ENCODE assay signal across 9 cellular contexts in the genomic region with DNA sequence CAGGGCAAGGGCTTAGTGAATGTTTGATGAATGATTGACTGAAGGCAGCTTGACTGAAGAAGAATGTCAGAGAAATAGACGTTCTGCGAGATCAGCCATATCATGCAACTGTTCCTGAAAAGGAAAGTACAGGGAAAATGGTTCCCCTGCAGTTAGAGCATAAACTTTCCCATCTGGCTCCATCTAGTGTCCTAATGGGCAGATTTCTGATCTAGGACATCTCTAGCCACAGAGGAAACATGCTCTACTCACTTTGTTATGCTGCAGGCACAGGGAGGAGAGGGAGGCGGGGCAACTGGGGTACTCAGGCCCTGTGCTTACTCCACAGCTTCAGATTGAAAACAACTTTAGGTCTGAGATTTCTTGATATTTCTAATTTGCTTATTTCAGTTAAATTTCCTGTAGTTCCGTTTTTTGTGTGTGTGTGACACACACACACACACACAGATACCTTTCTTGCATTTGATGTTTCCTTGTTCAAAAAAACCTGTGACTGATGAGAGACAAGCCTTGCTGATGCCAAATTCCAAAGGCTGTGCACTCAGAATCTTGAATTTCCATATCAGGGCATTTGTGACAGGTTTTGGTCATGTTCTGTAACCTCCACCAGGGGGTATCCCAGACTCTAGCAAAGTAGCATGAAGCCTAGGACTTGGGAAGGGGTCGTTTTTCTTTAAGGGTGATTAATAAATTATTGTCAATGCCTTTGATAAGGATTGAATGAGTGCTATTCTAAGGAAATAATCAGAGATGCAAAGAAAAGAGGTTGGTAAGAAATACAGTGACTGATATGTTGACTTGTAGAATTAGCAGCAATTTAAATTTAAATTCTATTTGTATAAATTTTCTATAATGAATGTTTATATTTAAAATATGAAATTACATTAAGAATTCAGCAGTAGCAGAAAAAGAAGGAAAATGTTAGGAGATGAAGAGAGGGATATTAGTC.
A peak's percentile ranks its signal among the peaks of the same experiment; 100 is the strongest.
DNase-seq lines count a peak whose midpoint lies in the region; ATAC-seq and TF ChIP-seq lines count a peak whose summit lies in the region.
"Had no signal": no experiment of that assay in that cellular context is flagged by ENCODE, and none has a peak within 500 bp of the region (broad histone marks: within the 10 kb centered on the region; RNA-seq: fewer than 3 reads in every experiment).

No MANE protein-coding gene starts in this region.

- peak overlapping the region; percentile 64 for H3K4me2 ChIP-seq in osteoblast (ENCODE audit: insufficient read depth, low read length)

- H3K27me3 ChIP-seq in endocrine pancreas (ENCODE audit: control insufficient read depth, insufficient read depth, low read length): no peaks in the 10 kb centered on the region
- no peaks in the 10 kb centered on the region for H3K27me3 ChIP-seq in osteoblast (ENCODE audit: insufficient read depth, low read length)

- H3K27ac ChIP-seq in C4-2B (no peak overlapping the region), osteoblast (ENCODE audit: low read depth, low read length) (no peak overlapping the region)

- no peaks in the 10 kb centered on the region for H4K20me1 ChIP-seq in osteoblast (ENCODE audit: insufficient read depth, low read length)

- H3K36me3 ChIP-seq in endocrine pancreas (ENCODE audit: control insufficient read depth, insufficient read depth, low read length) (no peaks in the 10 kb centered on the region), osteoblast (ENCODE audit: insufficient read depth, low read length) (no peaks in the 10 kb centered on the region)

- peak overlapping the region; percentile 34 for H3K4me3 ChIP-seq in endocrine pancreas (ENCODE audit: control insufficient read depth, insufficient read depth, low read length)
- no peak overlapping the region for H3K4me3 ChIP-seq in osteoblast (ENCODE audit: insufficient read depth, low read length)
- H3K4me3 ChIP-seq: lung had no signal

- H3K9me3 ChIP-seq in endocrine pancreas (ENCODE audit: control insufficient read depth, low read length) (no peaks in the 10 kb centered on the region), osteoblast (ENCODE audit: low read depth, low read length) (no peaks in the 10 kb centered on the region)

- H3K9ac ChIP-seq in endocrine pancreas (ENCODE audit: control insufficient read depth, insufficient read depth, low read length): peak overlapping the region; percentile 51

- TF ChIP-seq CTCF in C4-2B (conservative IDR thresholded peaks at IDR 0.05) (peak; percentile 81), osteoblast (IDR thresholded peaks at IDR 0.05; ENCODE audit: extremely low read depth, low read depth, low read length) (peak; percentile 48)

- H3K79me2 ChIP-seq in osteoblast (ENCODE audit: insufficient read depth, low read length): no peaks in the 10 kb centered on the region

- DNase-seq in NCI-H82 treated with DMSO at 0.1 percent for 48 hours (lab: John Stamatoyannopoulos, UW; ENCODE audit: unreplicated experiment) (peak; percentile 79), osteoblast (ENCODE audit: insufficient read length, low spot score, missing footprints) (no peak), cerebellar nuclear complex (lab: John Stamatoyannopoulos, UW) (no peak)
- DNase-seq in stimulated activated CD8-positive, alpha-beta memory T cell treated with anti-CD3 and anti-CD28 coated beads, Interleukin-4, amount 100 ng/mL, for 48 hours: no peak

- peak overlapping the region; percentile 96 for H2AFZ ChIP-seq in osteoblast (ENCODE audit: low read length)

- H3K4me1 ChIP-seq in endocrine pancreas (ENCODE audit: control insufficient read depth, insufficient read depth, low read length) (peaks cover 9% of the 10 kb centered on the region), osteoblast (ENCODE audit: insufficient read depth, low read length) (peaks cover 6% of the 10 kb centered on the region)

- ATAC-seq in HG03342 (IDR thresholded peaks at IDR 0.05; ENCODE audit: unreplicated experiment) (peak; percentile 67), GM21423 (IDR thresholded peaks at IDR 0.05; ENCODE audit: unreplicated experiment) (no peak)
